In genomic region chr4:95167809-95168208, GRCh38 we compare ENCODE assay signal across 17 cellular contexts.
DNase-seq lines count a peak whose midpoint lies in the region; ATAC-seq and TF ChIP-seq lines count a peak whose summit lies in the region.
"Had no signal": no experiment of that assay in that cellular context is flagged by ENCODE, and none has a peak within 500 bp of the region (broad histone marks: within the 10 kb centered on the region; RNA-seq: fewer than 3 reads in every experiment).

No MANE protein-coding gene starts in this region.

- no peak overlapping the region for H3K4me3 ChIP-seq in GM23338
- no peak overlapping the region for H3K4me3 ChIP-seq in OCI-LY7 (ENCODE audit: low read depth, low read length, poor library complexity, severe bottlenecking)
- no peak overlapping the region for H3K4me3 ChIP-seq in endodermal cell (ENCODE audit: low read length)
- H3K4me3 ChIP-seq: hepatocyte, PC-9 had no signal

- no peaks in the 10 kb centered on the region for H3K79me2 ChIP-seq in GM23338 (replicated peaks; ENCODE audit: insufficient read depth)
- H3K79me2 ChIP-seq in OCI-LY7 (ENCODE audit: insufficient read depth, low read depth, low read length), result no peaks in the 10 kb centered on the region
- H3K79me2 ChIP-seq: hepatocyte had no signal

- no peak overlapping the region for H3K9ac ChIP-seq in endodermal cell (ENCODE audit: extremely low read depth, low read length, poor library complexity, severe bottlenecking)

- H2AFZ ChIP-seq in GM23338 (no peak overlapping the region), OCI-LY7 (ENCODE audit: low read length) (0 out of 2 replicates have a peak overlapping the region, but pooled peaks have one; percentile 23)
- H2AFZ ChIP-seq: hepatocyte, PC-9 had no signal

- H3K27ac Mint-ChIP-seq in GM23338 (no peak overlapping the region), endodermal cell (no peak overlapping the region)
- H3K27ac Mint-ChIP-seq: mesothelial cell of epicardium had no signal

- POLR2A ChIA-PET in OCI-LY7 (lab: Charles Lee), result no interaction called here

- CTCF ChIA-PET in OCI-LY7 (lab: Charles Lee; ENCODE audit: unreplicated experiment), result no interaction called here

- peaks cover 5% of the 10 kb centered on the region; the same call in 1 of the 3 replicates for H3K9me3 Mint-ChIP-seq in GM23338
- H3K9me3 Mint-ChIP-seq in endodermal cell, result peaks cover 1% of the 10 kb centered on the region
- H3K9me3 Mint-ChIP-seq: mesothelial cell of epicardium, neural crest cell had no signal

- TF ChIP-seq CTCF in 22Rv1 (IDR thresholded peaks at IDR 0.05), result peak; percentile 17; the same call in 1 of the 2 replicates
- peak; percentile 13 to 70; a peak in 3 of 4 replicates for TF ChIP-seq CTCF in GM23338 (conservative IDR thresholded peaks at IDR 0.05; ENCODE audit: low read depth in 2 of 2)
- TF ChIP-seq CTCF in OCI-LY7 (conservative IDR thresholded peaks at IDR 0.05; ENCODE audit: low read length), result peak; percentile 66
- TF ChIP-seq CTCF in endodermal cell (conservative IDR thresholded peaks at IDR 0.05), result peak; percentile 17

- H3K27me3 ChIP-seq in GM23338 (ENCODE audit: insufficient read depth) (no peaks in the 10 kb centered on the region), endodermal cell (ENCODE audit: control insufficient read depth, insufficient read depth, low read length, poor library complexity, severe bottlenecking) (no peaks in the 10 kb centered on the region)
- H3K27me3 ChIP-seq: hepatocyte had no signal

- BruUV-seq in OCI-LY7 (replicated peaks; lab: Mats Ljungman, UMichigan), result no TSS peak

- H3K4me2 ChIP-seq in GM23338 (no peak overlapping the region), OCI-LY7 (ENCODE audit: low read length) (no peak overlapping the region)
- H3K4me2 ChIP-seq: hepatocyte, PC-9 had no signal

- no peaks in the 10 kb centered on the region for H3K4me1 Mint-ChIP-seq in GM23338
- H3K4me1 Mint-ChIP-seq in endodermal cell, result no peaks in the 10 kb centered on the region

- H3K4me1 ChIP-seq in GM23338 (ENCODE audit: insufficient read depth), result no peaks in the 10 kb centered on the region
- H3K4me1 ChIP-seq in OCI-LY7 (ENCODE audit: insufficient read depth, low read length, poor library complexity, severe bottlenecking), result peaks cover 35% of the 10 kb centered on the region
- no peaks in the 10 kb centered on the region for H3K4me1 ChIP-seq in endodermal cell (ENCODE audit: control insufficient read depth, insufficient read depth, low read length)

- intact Hi-C loops in OCI-LY7 (cut with micrococcal nuclease; ENCODE audit: unreplicated experiment), result no loop called here

- DNase-seq in GM23338 (ENCODE audit: low spot score) (no peak), OCI-LY7 (ENCODE audit: low spot score) (peak; percentile 50), endodermal cell (no peak)
- DNase-seq in effector CD8-positive, alpha-beta T cell (lab: John Stamatoyannopoulos, UW), result no peak
- DNase-seq in stimulated activated CD4-positive, alpha-beta T cell treated with anti-CD3 and anti-CD28 coated beads, Interleukin-15, amount 100 ng/mL, for 24 hours, result no peak
- DNase-seq: activated CD4-positive, alpha-beta T cell treated with anti-CD3 and anti-CD28 coated beads, Interleukin-2, amount 50 U/mL, for 1 hour; activated T-cell treated with anti-CD3 and anti-CD28 coated beads, Interleukin-2, amount 50 U/mL, for 48 hours; AML-193; effector memory CD4-positive, alpha-beta T cell; kidney glomerular epithelial cell; PC-9 had no signal

- H3K9me3 ChIP-seq in OCI-LY7 (ENCODE audit: low read length) (no peaks in the 10 kb centered on the region), endodermal cell (ENCODE audit: control insufficient read depth, low read length) (no peaks in the 10 kb centered on the region)

- H3K27ac ChIP-seq in 22Rv1 (no peak overlapping the region), GM23338 (ENCODE audit: low read depth) (no peak overlapping the region), OCI-LY7 (ENCODE audit: low read depth, low read length, poor library complexity, severe bottlenecking) (no peak overlapping the region), endodermal cell (ENCODE audit: low read depth, low read length) (no peak overlapping the region)
- H3K27ac ChIP-seq: hepatocyte, PC-9 had no signal

- H3K36me3 ChIP-seq in GM23338 (ENCODE audit: insufficient read depth), result no peaks in the 10 kb centered on the region
- H3K36me3 ChIP-seq in OCI-LY7 (ENCODE audit: insufficient read depth, low read length), result no peaks in the 10 kb centered on the region
- no peaks in the 10 kb centered on the region for H3K36me3 ChIP-seq in endodermal cell (ENCODE audit: control insufficient read depth, insufficient read depth, low read length)

- H4K20me1 ChIP-seq in GM23338 (replicated peaks; ENCODE audit: insufficient read depth) (no peaks in the 10 kb centered on the region), OCI-LY7 (ENCODE audit: insufficient read depth, low read length) (no peaks in the 10 kb centered on the region)

- no peak overlapping the region for H3K4me3 Mint-ChIP-seq in GM23338
- H3K4me3 Mint-ChIP-seq in endodermal cell, result no peak overlapping the region
- H3K4me3 Mint-ChIP-seq: mesothelial cell of epicardium, neural crest cell had no signal

- ATAC-seq in GM23338 (no peak), GM18867 (IDR thresholded peaks at IDR 0.05; ENCODE audit: unreplicated experiment) (no peak)
- ATAC-seq: HepG2 had no signal

- 88 to 95% methylated on average over 6 to 7 of the region's 7 CpGs for WGBS in endodermal cell (ENCODE audit: insufficient coverage in 1 of 2, insufficient read length in 1 of 2), 2 experiments

- H3F3A ChIP-seq in GM23338 (replicated peaks; ENCODE audit: low read depth), result no peaks in the 10 kb centered on the region

- H3K27me3 Mint-ChIP-seq in GM23338 (ENCODE audit: insufficient read depth, low read depth, poor library complexity), result no peaks in the 10 kb centered on the region
- H3K27me3 Mint-ChIP-seq in endodermal cell (ENCODE audit: insufficient read depth), result peaks cover 9% of the 10 kb centered on the region

- H3K36me3 Mint-ChIP-seq in GM23338 (ENCODE audit: low read depth), result no peaks in the 10 kb centered on the region; the same call in 2 of the 3 replicates
- no peaks in the 10 kb centered on the region for H3K36me3 Mint-ChIP-seq in endodermal cell (ENCODE audit: low read depth)

- H3K9me2 ChIP-seq in GM23338 (ENCODE audit: insufficient read depth) (no peaks in the 10 kb centered on the region), OCI-LY7 (ENCODE audit: insufficient read depth, low read length) (no peaks in the 10 kb centered on the region)

TF ChIP-seq in GM23338, 12 proteins besides CTCF, POLR2A, EP300 and RAD21 (continues in another document):
- TF ChIP-seq STAT1 (IDR thresholded peaks at IDR 0.05; ENCODE audit: unreplicated experiment), result no peak
- TF ChIP-seq EZH2phosphoT487 (IDR thresholded peaks at IDR 0.05; ENCODE audit: unreplicated experiment), result no peak
- TF ChIP-seq, protein P1, sequence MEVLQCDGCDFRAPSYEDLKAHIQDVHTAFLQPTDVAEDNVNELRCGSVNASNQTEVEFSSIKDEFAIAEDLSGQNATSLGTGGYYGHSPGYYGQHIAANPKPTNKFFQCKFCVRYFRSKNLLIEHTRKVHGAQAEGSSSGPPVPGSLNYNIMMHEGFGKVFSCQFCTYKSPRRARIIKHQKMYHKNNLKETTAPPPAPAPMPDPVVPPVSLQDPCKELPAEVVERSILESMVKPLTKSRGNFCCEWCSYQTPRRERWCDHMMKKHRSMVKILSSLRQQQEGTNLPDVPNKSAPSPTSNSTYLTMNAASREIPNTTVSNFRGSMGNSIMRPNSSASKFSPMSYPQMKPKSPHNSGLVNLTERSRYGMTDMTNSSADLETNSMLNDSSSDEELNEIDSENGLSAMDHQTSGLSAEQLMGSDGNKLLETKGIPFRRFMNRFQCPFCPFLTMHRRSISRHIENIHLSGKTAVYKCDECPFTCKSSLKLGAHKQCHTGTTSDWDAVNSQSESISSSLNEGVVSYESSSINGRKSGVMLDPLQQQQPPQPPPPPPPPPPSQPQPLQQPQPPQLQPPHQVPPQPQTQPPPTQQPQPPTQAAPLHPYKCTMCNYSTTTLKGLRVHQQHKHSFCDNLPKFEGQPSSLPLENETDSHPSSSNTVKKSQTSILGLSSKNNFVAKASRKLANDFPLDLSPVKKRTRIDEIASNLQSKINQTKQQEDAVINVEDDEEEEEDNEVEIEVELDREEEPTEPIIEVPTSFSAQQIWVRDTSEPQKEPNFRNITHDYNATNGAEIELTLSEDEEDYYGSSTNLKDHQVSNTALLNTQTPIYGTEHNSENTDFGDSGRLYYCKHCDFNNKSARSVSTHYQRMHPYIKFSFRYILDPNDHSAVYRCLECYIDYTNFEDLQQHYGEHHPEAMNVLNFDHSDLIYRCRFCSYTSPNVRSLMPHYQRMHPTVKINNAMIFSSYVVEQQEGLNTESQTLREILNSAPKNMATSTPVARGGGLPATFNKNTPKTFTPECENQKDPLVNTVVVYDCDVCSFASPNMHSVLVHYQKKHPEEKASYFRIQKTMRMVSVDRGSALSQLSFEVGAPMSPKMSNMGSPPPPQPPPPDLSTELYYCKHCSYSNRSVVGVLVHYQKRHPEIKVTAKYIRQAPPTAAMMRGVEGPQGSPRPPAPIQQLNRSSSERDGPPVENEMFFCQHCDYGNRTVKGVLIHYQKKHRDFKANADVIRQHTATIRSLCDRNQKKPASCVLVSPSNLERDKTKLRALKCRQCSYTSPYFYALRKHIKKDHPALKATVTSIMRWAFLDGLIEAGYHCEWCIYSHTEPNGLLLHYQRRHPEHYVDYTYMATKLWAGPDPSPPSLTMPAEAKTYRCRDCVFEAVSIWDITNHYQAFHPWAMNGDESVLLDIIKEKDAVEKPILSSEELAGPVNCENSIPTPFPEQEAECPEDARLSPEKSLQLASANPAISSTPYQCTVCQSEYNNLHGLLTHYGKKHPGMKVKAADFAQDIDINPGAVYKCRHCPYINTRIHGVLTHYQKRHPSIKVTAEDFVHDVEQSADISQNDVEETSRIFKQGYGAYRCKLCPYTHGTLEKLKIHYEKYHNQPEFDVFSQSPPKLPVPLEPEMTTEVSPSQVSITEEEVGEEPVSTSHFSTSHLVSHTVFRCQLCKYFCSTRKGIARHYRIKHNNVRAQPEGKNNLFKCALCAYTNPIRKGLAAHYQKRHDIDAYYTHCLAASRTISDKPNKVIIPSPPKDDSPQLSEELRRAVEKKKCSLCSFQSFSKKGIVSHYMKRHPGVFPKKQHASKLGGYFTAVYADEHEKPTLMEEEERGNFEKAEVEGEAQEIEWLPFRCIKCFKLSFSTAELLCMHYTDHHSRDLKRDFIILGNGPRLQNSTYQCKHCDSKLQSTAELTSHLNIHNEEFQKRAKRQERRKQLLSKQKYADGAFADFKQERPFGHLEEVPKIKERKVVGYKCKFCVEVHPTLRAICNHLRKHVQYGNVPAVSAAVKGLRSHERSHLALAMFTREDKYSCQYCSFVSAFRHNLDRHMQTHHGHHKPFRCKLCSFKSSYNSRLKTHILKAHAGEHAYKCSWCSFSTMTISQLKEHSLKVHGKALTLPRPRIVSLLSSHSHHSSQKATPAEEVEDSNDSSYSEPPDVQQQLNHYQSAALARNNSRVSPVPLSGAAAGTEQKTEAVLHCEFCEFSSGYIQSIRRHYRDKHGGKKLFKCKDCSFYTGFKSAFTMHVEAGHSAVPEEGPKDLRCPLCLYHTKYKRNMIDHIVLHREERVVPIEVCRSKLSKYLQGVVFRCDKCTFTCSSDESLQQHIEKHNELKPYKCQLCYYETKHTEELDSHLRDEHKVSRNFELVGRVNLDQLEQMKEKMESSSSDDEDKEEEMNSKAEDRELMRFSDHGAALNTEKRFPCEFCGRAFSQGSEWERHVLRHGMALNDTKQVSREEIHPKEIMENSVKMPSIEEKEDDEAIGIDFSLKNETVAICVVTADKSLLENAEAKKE (CRISPR knock-in tag; IDR thresholded peaks at IDR 0.05), result no peak
